ENCODE assay signal across 10 cellular contexts in the genomic region with DNA sequence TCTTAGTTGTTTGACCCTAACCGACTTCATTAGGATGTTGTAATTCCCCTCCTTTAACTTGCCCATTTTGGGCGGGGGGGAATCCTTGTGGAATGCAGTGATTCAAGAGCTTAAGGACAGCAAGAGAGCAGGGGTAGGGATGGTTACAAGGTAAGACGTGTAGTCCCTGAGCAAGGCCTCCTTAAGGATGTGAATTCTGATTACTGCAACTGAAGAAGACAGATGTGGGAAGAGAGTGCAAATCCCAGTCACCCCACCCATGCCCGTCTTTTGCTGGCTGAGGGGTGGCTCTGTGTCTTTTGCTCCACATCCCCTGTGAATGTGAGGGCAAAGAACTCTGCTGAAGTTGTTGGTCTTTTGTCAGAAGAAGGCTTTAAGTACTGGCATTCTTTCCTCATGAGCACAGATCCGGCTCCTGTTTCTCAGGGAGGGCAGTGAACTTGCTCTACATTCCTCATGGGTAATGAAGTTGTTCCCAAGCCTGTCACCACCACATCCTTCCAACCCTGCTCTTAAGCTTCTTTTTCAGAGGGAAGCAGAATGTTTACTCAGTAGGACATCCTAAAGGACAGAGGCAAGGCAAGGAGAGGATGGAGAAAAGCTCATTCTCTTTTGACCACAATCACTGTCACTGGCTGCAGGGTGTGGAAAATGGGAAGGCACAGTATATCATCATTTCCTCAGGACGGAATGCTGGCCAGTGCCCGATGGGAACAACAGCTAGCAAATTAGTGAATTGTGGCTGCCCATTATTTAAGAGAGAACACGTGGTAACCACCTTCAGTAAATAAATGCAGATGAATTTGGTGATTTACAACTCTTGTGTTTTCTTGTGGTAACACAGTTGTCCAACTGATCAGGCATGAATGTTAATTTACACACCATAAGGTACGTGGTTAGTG.
A peak's percentile ranks its signal among the peaks of the same experiment; 100 is the strongest.
DNase-seq lines count a peak whose midpoint lies in the region; ATAC-seq, FAIRE-seq and TF ChIP-seq lines count a peak whose summit lies in the region.
"Had no signal": no experiment of that assay in that cellular context is flagged by ENCODE, and none has a peak within 500 bp of the region (broad histone marks: within the 10 kb centered on the region; RNA-seq: fewer than 3 reads in every experiment).

No MANE protein-coding gene starts in this region.

- H3K36me3 ChIP-seq in BJ (ENCODE audit: control insufficient read depth, insufficient read depth, low read length) (peaks cover 2% of the 10 kb centered on the region), RWPE2 (ENCODE audit: low read depth) (no peaks in the 10 kb centered on the region; the same call in 1 of the 2 replicates), osteoblast (ENCODE audit: insufficient read depth, low read length) (peaks cover 34% of the 10 kb centered on the region)

- H3K79me2 ChIP-seq in osteoblast (ENCODE audit: insufficient read depth, low read length), result peaks cover 82% of the 10 kb centered on the region

- CTCF ChIA-PET in BJ (lab: Yijun Ruan, JAX), result interaction anchor here (1.2 to 1.4 kb wide), 3 partner anchors 17 to 233 kb away, joined by 3 to 5 read pairs (median 3); no protein-coding TSS in a partner anchor

- H2AFZ ChIP-seq in osteoblast (ENCODE audit: low read length), result no peak overlapping the region

- ATAC-seq in RWPE2 (ENCODE audit: low read depth) (peak; percentile 89), GM21423 (IDR thresholded peaks at IDR 0.05; ENCODE audit: unreplicated experiment) (no peak)

- H3K4me3 ChIP-seq in BJ (ENCODE audit: low read depth, low read length), result no peak overlapping the region
- H3K4me3 ChIP-seq in RWPE2 (ENCODE audit: severe bottlenecking), result no peak overlapping the region
- peak overlapping the region; percentile 42 for H3K4me3 ChIP-seq in osteoblast (ENCODE audit: insufficient read depth, low read length)

- no peak for FAIRE-seq in D721Med (lab: Jason Lieb, UNC)

- no peaks in the 10 kb centered on the region for H4K20me1 ChIP-seq in osteoblast (ENCODE audit: insufficient read depth, low read length)

- no peaks in the 10 kb centered on the region for H3K9me3 ChIP-seq in RWPE2 (ENCODE audit: severe bottlenecking)
- H3K9me3 ChIP-seq in osteoblast (ENCODE audit: low read depth, low read length), result no peaks in the 10 kb centered on the region

- TF ChIP-seq CTCF in BJ (IDR thresholded peaks at IDR 0.05; ENCODE audit: insufficient read depth, low read depth, low read length) (no peak), RWPE2 (IDR thresholded peaks at IDR 0.05; ENCODE audit: poor library complexity, severe bottlenecking) (no peak), osteoblast (IDR thresholded peaks at IDR 0.05; ENCODE audit: extremely low read depth, low read depth, low read length) (no peak), D721Med (IDR thresholded peaks at IDR 0.05; ENCODE audit: insufficient read depth, missing control alignments) (no peak)

- H3K4me1 ChIP-seq in RWPE2 (ENCODE audit: insufficient read depth, poor library complexity, severe bottlenecking) (peaks cover 31% of the 10 kb centered on the region), osteoblast (ENCODE audit: insufficient read depth, low read length) (peaks cover 53% of the 10 kb centered on the region)

- H3K27me3 ChIP-seq in BJ (ENCODE audit: control insufficient read depth, insufficient read depth, low read length) (no peaks in the 10 kb centered on the region), RWPE2 (ENCODE audit: insufficient read depth, poor library complexity, severe bottlenecking) (no peaks in the 10 kb centered on the region), osteoblast (ENCODE audit: insufficient read depth, low read length) (no peaks in the 10 kb centered on the region)

- peak overlapping the region; percentile 86 for H3K27ac ChIP-seq in RWPE2 (ENCODE audit: poor library complexity, severe bottlenecking)
- peak overlapping the region; percentile 99 for H3K27ac ChIP-seq in osteoblast (ENCODE audit: low read depth, low read length)

- POLR2A ChIA-PET in BJ (lab: Charles Lee), result no interaction called here

- DNase-seq in BJ (ENCODE audit: low read depth), result peak; percentile 95
- peak; percentile 81 for DNase-seq in RWPE2 (ENCODE audit: low spot score)
- DNase-seq in fibroblast of the conjunctiva (ENCODE audit: low read depth), result peak; percentile 56
- DNase-seq in osteoblast (ENCODE audit: insufficient read length, low spot score, missing footprints), result peak; percentile 88
- DNase-seq in NCI-H1436 treated with DMSO at 0.1 percent for 48 hours (lab: John Stamatoyannopoulos, UW), result no peak
- DNase-seq in OCI-M1 (lab: John Stamatoyannopoulos, UW), result no peak
- no peak for DNase-seq in D721Med (ENCODE audit: insufficient read length, low spot score)
- DNase-seq: activated gamma-delta T cell, SHP77 treated with DMSO at 0.1 percent for 48 hours had no signal

- H3K4me2 ChIP-seq in osteoblast (ENCODE audit: insufficient read depth, low read length), result peak overlapping the region; percentile 76

Comparison
In these comparisons a context has a peak if more than half of its experiments do, and no peak if none do; other contexts are left out.
1. DNase-seq: peak in BJ (single experiment), RWPE2 (single experiment), fibroblast of the conjunctiva (single experiment) and osteoblast (single experiment); none in NCI-H1436 treated with DMSO at 0.1 percent for 48 hours (single experiment), OCI-M1 (single experiment) and D721Med (single experiment).